ENCODE assay signal across 1 cellular context in the genomic region with DNA sequence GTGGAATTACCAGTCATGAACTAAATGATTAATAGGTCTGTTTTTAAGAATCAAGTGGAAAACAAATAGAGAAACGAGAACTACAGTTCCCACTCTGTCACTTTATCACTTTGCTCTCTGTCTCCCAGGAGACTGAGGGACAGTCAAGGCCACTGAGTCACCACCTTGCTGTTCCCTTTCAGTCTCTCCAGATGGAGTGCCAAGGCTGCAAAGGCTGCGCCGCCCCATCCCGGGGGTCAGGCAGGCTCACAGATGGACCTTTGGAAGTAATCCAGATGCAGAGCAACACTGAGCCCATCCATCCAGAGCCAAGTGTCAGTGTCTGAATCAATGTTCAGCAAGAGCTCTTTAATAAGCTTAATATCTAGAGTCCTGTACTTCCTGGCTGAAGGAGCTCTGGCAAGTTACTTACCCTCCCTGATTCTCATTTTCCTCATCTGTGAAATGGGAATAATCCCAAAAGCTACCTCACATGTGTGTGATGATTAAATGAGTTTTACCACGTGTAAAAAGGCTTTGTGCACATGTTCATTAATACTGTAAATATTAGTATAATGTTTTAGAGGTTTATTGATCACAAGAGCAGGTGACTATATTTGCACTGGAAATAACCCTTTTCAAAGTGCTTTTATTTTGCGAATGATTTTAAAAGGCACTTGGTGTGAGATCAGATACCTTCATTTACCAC.
TF ChIP-seq lines count a peak whose summit lies in the region.

No MANE protein-coding gene starts in this region.

TF ChIP-seq in IMR-90, 13 proteins besides CTCF, POLR2A, EP300 and RAD21 (continued from another document):
- TF ChIP-seq, protein P1, sequence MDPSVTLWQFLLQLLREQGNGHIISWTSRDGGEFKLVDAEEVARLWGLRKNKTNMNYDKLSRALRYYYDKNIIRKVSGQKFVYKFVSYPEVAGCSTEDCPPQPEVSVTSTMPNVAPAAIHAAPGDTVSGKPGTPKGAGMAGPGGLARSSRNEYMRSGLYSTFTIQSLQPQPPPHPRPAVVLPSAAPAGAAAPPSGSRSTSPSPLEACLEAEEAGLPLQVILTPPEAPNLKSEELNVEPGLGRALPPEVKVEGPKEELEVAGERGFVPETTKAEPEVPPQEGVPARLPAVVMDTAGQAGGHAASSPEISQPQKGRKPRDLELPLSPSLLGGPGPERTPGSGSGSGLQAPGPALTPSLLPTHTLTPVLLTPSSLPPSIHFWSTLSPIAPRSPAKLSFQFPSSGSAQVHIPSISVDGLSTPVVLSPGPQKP (IDR thresholded peaks at IDR 0.05; ENCODE audit: borderline replicate concordance, low read depth, low read length), result no peak
- TF ChIP-seq MAZ (IDR thresholded peaks at IDR 0.05; ENCODE audit: borderline replicate concordance, low read depth, low read length), result no peak
- no peak for TF ChIP-seq NFE2L2 (IDR thresholded peaks at IDR 0.05; ENCODE audit: low read depth, low read length)
- no peak for TF ChIP-seq BHLHE40 (IDR thresholded peaks at IDR 0.05; ENCODE audit: low read depth, low read length)
- TF ChIP-seq RFX5 (IDR thresholded peaks at IDR 0.05; ENCODE audit: low read depth, low read length), result no peak
- no peak for TF ChIP-seq CEBPB (IDR thresholded peaks at IDR 0.05; ENCODE audit: low read depth, low read length)
